In genomic region chr13:42533336-42533591, GRCh38 we compare ENCODE assay signal across 25 cellular contexts. TPM values are rescaled to one million over a fixed set of nuclear protein-coding genes. Genes with fewer than 3 reads are reported as not detected.
"Had no signal": no experiment of that assay in that cellular context is flagged by ENCODE, and none has a peak within 500 bp of the region (broad histone marks: within the 10 kb centered on the region; RNA-seq: fewer than 3 reads in every experiment).

No MANE protein-coding gene starts in this region.

- ATAC-seq: activated naive CD4-positive, alpha-beta T cell treated with anti-CD3 and anti-CD28 coated beads, Interleukin-2, amount 50 U/mL, for 72 hours; activated T-helper 17 cell treated with anti-CD3 and anti-CD28 coated beads, Interleukin-2, amount 50 U/mL, for 72 hours; esophagus mucosa; gastrocnemius medialis; left lung; naive thymus-derived CD4-positive, alpha-beta T cell; stimulated activated effector memory CD8-positive, alpha-beta T cell treated with anti-CD3 and anti-CD28 coated beads, Interleukin-12 subunit alpha, Interleukin-12 subunit beta, amount 100 ng/mL, for 72 hours; WTC11 had no signal

- DNase-seq: activated T-cell treated with anti-CD3 and anti-CD28 coated beads, Interleukin-2, amount 50 U/mL, for 24 hours; aorta; dermis blood vessel endothelial cell; effector memory CD4-positive, alpha-beta T cell; gastrocnemius medialis; kidney glomerular epithelial cell; left lung; naive thymus-derived CD4-positive, alpha-beta T cell; occipital lobe; right lobe of liver; stimulated activated CD4-positive, alpha-beta T cell treated with anti-CD3 and anti-CD28 coated beads, Interleukin-1b, Interleukin-23, amount 100 ng/mL, for 48 hours; stomach had no signal

- H3K27ac ChIP-seq: gastrocnemius medialis, left lung, skin epidermis, stomach, suprapubic skin, tibial nerve had no signal

- H3K9me3 ChIP-seq: gastrocnemius medialis, left lung, right lobe of liver, stomach, suprapubic skin, tibial nerve had no signal

- H3K36me3 Mint-ChIP-seq: activated naive CD4-positive, alpha-beta T cell treated with anti-CD3 and anti-CD28 coated beads, Interleukin-2, amount 50 U/mL, for 72 hours; brain; naive thymus-derived CD4-positive, alpha-beta T cell; stimulated activated effector memory CD8-positive, alpha-beta T cell treated with anti-CD3 and anti-CD28 coated beads, Interleukin-12 subunit alpha, Interleukin-12 subunit beta, amount 100 ng/mL, for 72 hours had no signal

- H3K27me3 Mint-ChIP-seq: activated T-cell treated with anti-CD3 and anti-CD28 coated beads, Interleukin-2, amount 50 U/mL, for 24 hours; activated T-helper 17 cell treated with anti-CD3 and anti-CD28 coated beads, Interleukin-2, amount 50 U/mL, for 72 hours; brain had no signal

- H3K4me3 Mint-ChIP-seq: activated T-cell treated with anti-CD3 and anti-CD28 coated beads, Interleukin-2, amount 50 U/mL, for 24 hours; activated T-helper 17 cell treated with anti-CD3 and anti-CD28 coated beads, Interleukin-2, amount 50 U/mL, for 72 hours; brain; naive thymus-derived CD4-positive, alpha-beta T cell; neural crest cell; stimulated activated effector memory CD8-positive, alpha-beta T cell treated with anti-CD3 and anti-CD28 coated beads, Interleukin-12 subunit alpha, Interleukin-12 subunit beta, amount 100 ng/mL, for 72 hours; WTC11 had no signal

- H3K9me3 Mint-ChIP-seq: activated T-cell treated with anti-CD3 and anti-CD28 coated beads, Interleukin-2, amount 50 U/mL, for 24 hours; activated T-helper 17 cell treated with anti-CD3 and anti-CD28 coated beads, Interleukin-2, amount 50 U/mL, for 72 hours; stimulated activated effector memory CD8-positive, alpha-beta T cell treated with anti-CD3 and anti-CD28 coated beads, Interleukin-12 subunit alpha, Interleukin-12 subunit beta, amount 100 ng/mL, for 72 hours had no signal

- H3K4me3 ChIP-seq: gastrocnemius medialis, left lung, lung, right lobe of liver, skin epidermis, stomach, suprapubic skin, tibial nerve had no signal

- H3K4me1 ChIP-seq: gastrocnemius medialis, left lung, stomach, suprapubic skin, tibial nerve had no signal

- H3K4me1 Mint-ChIP-seq: brain; neural crest cell; stimulated activated effector memory CD8-positive, alpha-beta T cell treated with anti-CD3 and anti-CD28 coated beads, Interleukin-12 subunit alpha, Interleukin-12 subunit beta, amount 100 ng/mL, for 72 hours had no signal

- H3K27me3 ChIP-seq: gastrocnemius medialis, left lung, right lobe of liver, stomach, suprapubic skin, tibial nerve had no signal

- H3K36me3 ChIP-seq: gastrocnemius medialis, left lung, right lobe of liver, stomach, suprapubic skin, tibial nerve had no signal

- H3K27ac Mint-ChIP-seq: activated naive CD4-positive, alpha-beta T cell treated with anti-CD3 and anti-CD28 coated beads, Interleukin-2, amount 50 U/mL, for 72 hours; activated T-cell treated with anti-CD3 and anti-CD28 coated beads, Interleukin-2, amount 50 U/mL, for 24 hours; activated T-helper 17 cell treated with anti-CD3 and anti-CD28 coated beads, Interleukin-2, amount 50 U/mL, for 72 hours; brain; naive thymus-derived CD4-positive, alpha-beta T cell; stimulated activated effector memory CD8-positive, alpha-beta T cell treated with anti-CD3 and anti-CD28 coated beads, Interleukin-12 subunit alpha, Interleukin-12 subunit beta, amount 100 ng/mL, for 72 hours; WTC11 had no signal

RNA-seq across cellular contexts. Expression of gene TNFSF11, which starts 40.7 kb away (rescaled TPM):
- total RNA-seq: cardiac septum, dermis blood vessel endothelial cell, endothelial cell of umbilical vein, neural crest cell, occipital lobe, tibial nerve had no signal
- polyA plus RNA-seq: aorta; endothelial cell of umbilical vein; naive thymus-derived CD4-positive, alpha-beta T cell had no signal
